20 cellular contexts compared by ENCODE assay signal in genomic region chr1:76337777-76338176, GRCh38.
"Had no signal": no experiment of that assay in that cellular context is flagged by ENCODE, and none has a peak within 500 bp of the region (broad histone marks: within the 10 kb centered on the region; RNA-seq: fewer than 3 reads in every experiment).

No MANE protein-coding gene starts in this region.

- ATAC-seq: activated naive CD4-positive, alpha-beta T cell treated with anti-CD3 and anti-CD28 coated beads, Interleukin-2, amount 50 U/mL, for 72 hours; activated naive CD8-positive, alpha-beta T cell treated with anti-CD3 and anti-CD28 coated beads, Interleukin-2, amount 50 U/mL, for 24 hours; activated T-cell treated with anti-CD3 and anti-CD28 coated beads, Interleukin-2, amount 50 U/mL, for 4 hours; Panc1 had no signal

- H3K4me3 ChIP-seq: cardiac muscle cell had no signal

- H3K27me3 ChIP-seq: brain microvascular endothelial cell, cardiac muscle cell had no signal

- H3K36me3 ChIP-seq: brain microvascular endothelial cell, cardiac muscle cell had no signal

- H3K27ac ChIP-seq: brain microvascular endothelial cell, cardiac muscle cell, VCaP had no signal

- DNase-seq: activated CD4-positive, alpha-beta memory T cell treated with anti-CD3 and anti-CD28 coated beads for 36 hours; activated CD4-positive, alpha-beta T cell treated with anti-CD3 and anti-CD28 coated beads, Interleukin-2, amount 10 ng/mL, durations not matched to agents 7 days and 5 days; activated CD4-positive, CD25-positive, alpha-beta regulatory T cell; activated CD8-positive, alpha-beta memory T cell treated with anti-CD3 and anti-CD28 coated beads for 24 hours; activated effector memory CD4-positive, alpha-beta T cell treated with anti-CD3 and anti-CD28 coated beads, Interleukin-2, amount 50 U/mL, for 16 hours; activated naive CD4-positive, alpha-beta T cell treated with Interleukin-2 at 50 U/mL for 16 hours; activated naive CD8-positive, alpha-beta T cell treated with anti-CD3 and anti-CD28 coated beads, Interleukin-2, amount 50 U/mL, for 24 hours; activated T-cell treated with anti-CD3 and anti-CD28 coated beads, Interleukin-2, amount 50 U/mL, for 4 hours; KG1; NCI-H1048; NCI-H146; NCI-H82; OCI-M1; SHP77; T-helper 1 cell had no signal
